10 cellular contexts compared by ENCODE assay signal in genomic region chr12:123142948-123143752, GRCh38. TPM values are rescaled to one million over a fixed set of nuclear protein-coding genes. Genes with fewer than 3 reads are reported as not detected.
A peak's percentile ranks its signal among the peaks of the same experiment; 100 is the strongest.
DNase-seq lines count a peak whose midpoint lies in the region; ATAC-seq and TF ChIP-seq lines count a peak whose summit lies in the region.
"Had no signal": no experiment of that assay in that cellular context is flagged by ENCODE, and none has a peak within 500 bp of the region (broad histone marks: within the 10 kb centered on the region; RNA-seq: fewer than 3 reads in every experiment).

No MANE protein-coding gene starts in this region.

- in situ Hi-C loops in KBM-7 (cut with MboI; ENCODE audit: low pct_unique_long_range_greater_than_20kb, low sequenced_read_pairs): no loop called here

- H3K4me3 ChIP-seq in endodermal cell (ENCODE audit: low read length): no peak overlapping the region
- no peak overlapping the region for H3K4me3 ChIP-seq in CD4-positive, alpha-beta memory T cell (ENCODE audit: low read length in 2 of 2)

- intact Hi-C loops in CD4-positive, alpha-beta memory T cell (cut with micrococcal nuclease): no loop called here

- H3K27ac ChIP-seq in endodermal cell (ENCODE audit: low read depth, low read length): no peak overlapping the region
- no peak overlapping the region for H3K27ac ChIP-seq in CD4-positive, alpha-beta memory T cell (ENCODE audit: low read depth, low read length)
- H3K27ac ChIP-seq: epithelial cell of prostate, HL-60 had no signal

- H3K9me3 Mint-ChIP-seq in endodermal cell: no peaks in the 10 kb centered on the region
- no peaks in the 10 kb centered on the region for H3K9me3 Mint-ChIP-seq in stimulated activated memory B cell treated with anti-CD40 and anti-IgM and Interleukin-4, amounts not matched to agents 10 μg/mL and 1 μg/mL and 100 μg/mL, for 72 hours
- H3K9me3 Mint-ChIP-seq in CD4-positive, alpha-beta memory T cell: no peaks in the 10 kb centered on the region
- H3K9me3 Mint-ChIP-seq: activated CD4-positive, alpha-beta memory T cell treated with anti-CD3 and anti-CD28 coated beads, Interleukin-2, amount 10 ng/mL, durations not matched to agents 7 days and 5 days had no signal

- H3K36me3 Mint-ChIP-seq in endodermal cell (ENCODE audit: low read depth): peaks cover 4% of the 10 kb centered on the region
- no peaks in the 10 kb centered on the region for H3K36me3 Mint-ChIP-seq in stimulated activated memory B cell treated with anti-CD40 and anti-IgM and Interleukin-4, amounts not matched to agents 10 μg/mL and 1 μg/mL and 100 μg/mL, for 72 hours
- H3K36me3 Mint-ChIP-seq in CD4-positive, alpha-beta memory T cell: peaks cover 0 to 2% of the 10 kb centered on the region in 2 donors

- peaks cover 9% of the 10 kb centered on the region for H3K4me1 ChIP-seq in endodermal cell (ENCODE audit: control insufficient read depth, insufficient read depth, low read length)
- H3K4me1 ChIP-seq in CD4-positive, alpha-beta memory T cell (ENCODE audit: insufficient read depth, low read length): peaks cover 8% of the 10 kb centered on the region

- ATAC-seq in stimulated activated memory B cell treated with anti-CD40 and anti-IgM and Interleukin-4, amounts not matched to agents 10 μg/mL and 1 μg/mL and 100 μg/mL, for 72 hours: peak; percentile 88
- ATAC-seq in GM19467 (IDR thresholded peaks at IDR 0.05; ENCODE audit: unreplicated experiment): no peak

- DNase-seq in KBM-7 (peak; percentile 87), NOMO-1 treated with dmso at 0.1 percent for 144 hours (lab: John Stamatoyannopoulos, UW; ENCODE audit: unreplicated experiment) (peak; percentile 67), endodermal cell (peak; percentile 81)
- no peak for DNase-seq in stimulated activated naive CD4-positive, alpha-beta T cell (lab: John Stamatoyannopoulos, UW)
- DNase-seq in CD4-positive, alpha-beta memory T cell: no peak
- DNase-seq: activated CD4-positive, alpha-beta memory T cell treated with anti-CD3 and anti-CD28 coated beads, Interleukin-2, amount 10 ng/mL, durations not matched to agents 7 days and 5 days had no signal

- WGBS in endodermal cell (ENCODE audit: insufficient coverage in 1 of 2, insufficient read length in 1 of 2), 2 experiments: 90 to 99% methylated on average over 5 to 11 of the region's 11 CpGs

- H3K9ac ChIP-seq in endodermal cell (ENCODE audit: extremely low read depth, low read length, poor library complexity, severe bottlenecking): no peak overlapping the region

- no peaks in the 10 kb centered on the region for H3K9me3 ChIP-seq in endodermal cell (ENCODE audit: control insufficient read depth, low read length)
- H3K9me3 ChIP-seq in CD4-positive, alpha-beta memory T cell (ENCODE audit: control insufficient read depth in 1 of 2, low read length in 2 of 2): no peaks in the 10 kb centered on the region

- POLR2A ChIA-PET in CD4-positive, alpha-beta memory T cell (lab: Charles Lee; ENCODE audit: partially characterized antibody): interaction anchor here (1.4 kb wide), 1 partner anchor 22 kb away, joined by 3 read pairs; no protein-coding TSS in a partner anchor

- H3K27me3 Mint-ChIP-seq in endodermal cell (ENCODE audit: insufficient read depth): no peaks in the 10 kb centered on the region
- no peaks in the 10 kb centered on the region for H3K27me3 Mint-ChIP-seq in stimulated activated memory B cell treated with anti-CD40 and anti-IgM and Interleukin-4, amounts not matched to agents 10 μg/mL and 1 μg/mL and 100 μg/mL, for 72 hours
- no peaks in the 10 kb centered on the region for H3K27me3 Mint-ChIP-seq in CD4-positive, alpha-beta memory T cell

- H3K27ac Mint-ChIP-seq in endodermal cell: no peak overlapping the region
- peak overlapping the region; percentile 82 for H3K27ac Mint-ChIP-seq in stimulated activated memory B cell treated with anti-CD40 and anti-IgM and Interleukin-4, amounts not matched to agents 10 μg/mL and 1 μg/mL and 100 μg/mL, for 72 hours
- peak overlapping the region in 1 of 7 donors; percentile 31 for H3K27ac Mint-ChIP-seq in CD4-positive, alpha-beta memory T cell
- H3K27ac Mint-ChIP-seq: activated CD4-positive, alpha-beta memory T cell treated with anti-CD3 and anti-CD28 coated beads, Interleukin-2, amount 10 ng/mL, durations not matched to agents 7 days and 5 days had no signal

- no peak for TF ChIP-seq CTCF in endodermal cell (conservative IDR thresholded peaks at IDR 0.05)

- no peak overlapping the region for H3K4me3 Mint-ChIP-seq in endodermal cell
- peak overlapping the region; percentile 29 for H3K4me3 Mint-ChIP-seq in stimulated activated memory B cell treated with anti-CD40 and anti-IgM and Interleukin-4, amounts not matched to agents 10 μg/mL and 1 μg/mL and 100 μg/mL, for 72 hours
- H3K4me3 Mint-ChIP-seq in CD4-positive, alpha-beta memory T cell: no peak overlapping the region
- H3K4me3 Mint-ChIP-seq: activated CD4-positive, alpha-beta memory T cell treated with anti-CD3 and anti-CD28 coated beads, Interleukin-2, amount 10 ng/mL, durations not matched to agents 7 days and 5 days had no signal

- no peaks in the 10 kb centered on the region for H3K36me3 ChIP-seq in endodermal cell (ENCODE audit: control insufficient read depth, insufficient read depth, low read length)
- no peaks in the 10 kb centered on the region for H3K36me3 ChIP-seq in CD4-positive, alpha-beta memory T cell (ENCODE audit: insufficient read depth, low read length)

- no peaks in the 10 kb centered on the region for H3K27me3 ChIP-seq in endodermal cell (ENCODE audit: control insufficient read depth, insufficient read depth, low read length, poor library complexity, severe bottlenecking)
- no peaks in the 10 kb centered on the region for H3K27me3 ChIP-seq in CD4-positive, alpha-beta memory T cell (ENCODE audit: insufficient read depth, low read length)

- CTCF ChIA-PET in CD4-positive, alpha-beta memory T cell (lab: Charles Lee; ENCODE audit: partially characterized antibody): interaction anchor here (0.8 to 1.5 kb wide), 2 partner anchors 9 to 36 kb away, joined by 3 to 4 read pairs; no protein-coding TSS in a partner anchor

- H3K4me1 Mint-ChIP-seq in endodermal cell: peaks cover 39% of the 10 kb centered on the region
- H3K4me1 Mint-ChIP-seq in stimulated activated memory B cell treated with anti-CD40 and anti-IgM and Interleukin-4, amounts not matched to agents 10 μg/mL and 1 μg/mL and 100 μg/mL, for 72 hours: peaks cover 51% of the 10 kb centered on the region
- H3K4me1 Mint-ChIP-seq in CD4-positive, alpha-beta memory T cell: peaks cover 3 to 14% (median 8%) of the 10 kb centered on the region in 4 donors

RNA-seq across cellular contexts. Expression of gene PITPNM2, which starts 7.7 kb away (rescaled TPM):
- total RNA-seq in endodermal cell: 10 to 100 TPM in 1 of 2 donors, 1 to 10 TPM in 1; 3.2 to 13.4 TPM
- 3.0 TPM for polyA plus RNA-seq in endodermal cell (2013, experiment 1 of 2)
- 2.6 TPM for polyA plus RNA-seq in endodermal cell (2013, experiment 2 of 2)
- 10 to 100 TPM; 15.7 to 16.8 TPM for total RNA-seq in CD4-positive, alpha-beta memory T cell
- polyA plus RNA-seq in CD4-positive, alpha-beta memory T cell: 1 to 10 TPM in 1 of 2 donors, under 1 TPM in 1; 0.77 to 3.3 TPM

Comparison
In these comparisons a context has a peak if more than half of its experiments do, and no peak if none do; other contexts are left out.
1. DNase-seq: peak in KBM-7 (single experiment), NOMO-1 treated with dmso at 0.1 percent for 144 hours (single experiment) and endodermal cell (single experiment); none in stimulated activated naive CD4-positive, alpha-beta T cell (0 of 6) and CD4-positive, alpha-beta memory T cell (0 of 5).